9 cellular contexts compared by ENCODE assay signal in genomic region chr11:130677486-130678153, GRCh38.
DNase-seq lines count a peak whose midpoint lies in the region; ATAC-seq and TF ChIP-seq lines count a peak whose summit lies in the region.
"Had no signal": no experiment of that assay in that cellular context is flagged by ENCODE, and none has a peak within 500 bp of the region (broad histone marks: within the 10 kb centered on the region; RNA-seq: fewer than 3 reads in every experiment).

No MANE protein-coding gene starts in this region.

- peaks cover 39% of the 10 kb centered on the region for H3K4me1 ChIP-seq in osteoblast (ENCODE audit: insufficient read depth, low read length)

- no peaks in the 10 kb centered on the region for H3K27me3 ChIP-seq in osteoblast (ENCODE audit: insufficient read depth, low read length)

- H2AFZ ChIP-seq in osteoblast (ENCODE audit: low read length): no peak overlapping the region

- H3K79me2 ChIP-seq in osteoblast (ENCODE audit: insufficient read depth, low read length): no peaks in the 10 kb centered on the region

- H3K4me2 ChIP-seq in osteoblast (ENCODE audit: insufficient read depth, low read length): peak overlapping the region; percentile 21

- no peak for TF ChIP-seq CTCF in osteoblast (IDR thresholded peaks at IDR 0.05; ENCODE audit: extremely low read depth, low read depth, low read length)

- no peak for ATAC-seq in HG03097 (IDR thresholded peaks at IDR 0.05; ENCODE audit: low FRiP score, unreplicated experiment)
- ATAC-seq in GM19328 (IDR thresholded peaks at IDR 0.05; ENCODE audit: unreplicated experiment): no peak

- no peak overlapping the region for H3K4me3 ChIP-seq in osteoblast (ENCODE audit: insufficient read depth, low read length)

- H3K27ac ChIP-seq in osteoblast (ENCODE audit: low read depth, low read length): peak overlapping the region; percentile 92

- H3K36me3 ChIP-seq in osteoblast (ENCODE audit: insufficient read depth, low read length): no peaks in the 10 kb centered on the region

- H4K20me1 ChIP-seq in osteoblast (ENCODE audit: insufficient read depth, low read length): no peaks in the 10 kb centered on the region

- DNase-seq in GM03348 (ENCODE audit: low spot score): peak; percentile 78
- peak; percentile 42 to 80 for DNase-seq in SW 1271 (lab: John Stamatoyannopoulos, UW)
- peak; percentile 32 for DNase-seq in foreskin melanocyte
- DNase-seq in osteoblast (ENCODE audit: insufficient read length, low spot score, missing footprints): peak; percentile 47
- DNase-seq in NK-92 (lab: John Stamatoyannopoulos, UW; ENCODE audit: unreplicated experiment): no peak
- no peak for DNase-seq in HuH-7.5 (ENCODE audit: low spot score)
- DNase-seq: small intestine had no signal

- peaks cover 2% of the 10 kb centered on the region for H3K9me3 ChIP-seq in osteoblast (ENCODE audit: low read depth, low read length)

Comparison
In these comparisons a context has a peak if more than half of its experiments do, and no peak if none do; other contexts are left out.
1. DNase-seq: peak in GM03348 (single experiment), SW 1271 (2 of 2), foreskin melanocyte (single experiment) and osteoblast (single experiment); none in NK-92 (single experiment) and HuH-7.5 (single experiment).